Comparison of ENCODE assay signal across 19 cellular contexts in genomic region chr13:108947551-108948030, GRCh38.
DNase-seq lines count a peak whose midpoint lies in the region; ATAC-seq and TF ChIP-seq lines count a peak whose summit lies in the region.
"Had no signal": no experiment of that assay in that cellular context is flagged by ENCODE, and none has a peak within 500 bp of the region (broad histone marks: within the 10 kb centered on the region; RNA-seq: fewer than 3 reads in every experiment).

No MANE protein-coding gene starts in this region.

- peak overlapping the region; percentile 59 for H3K9ac ChIP-seq in SK-N-MC (ENCODE audit: insufficient read length)
- H3K9ac ChIP-seq: BLaER1 treated with 17β-estradiol and CSF1 and Interleukin-3, amounts not matched to agents 10 nM and 100 nM; KMS-11 had no signal

- POLR2A ChIA-PET in GM10248 (lab: Yijun Ruan, JAX), result no interaction called here

- no peaks in the 10 kb centered on the region for H3K9me3 ChIP-seq in SK-N-MC (ENCODE audit: low read depth, low read length)
- H3K9me3 ChIP-seq: BLaER1 treated with 17β-estradiol and CSF1 and Interleukin-3, amounts not matched to agents 10 nM and 100 nM; neutrophil had no signal

- H3K4me3 ChIP-seq in SK-N-MC (peak overlapping the region; percentile 30), fibroblast of the aortic adventitia (ENCODE audit: low read depth, low read length) (no peak overlapping the region)
- H3K4me3 ChIP-seq: BLaER1 treated with 17β-estradiol and CSF1 and Interleukin-3, amounts not matched to agents 10 nM and 100 nM; PC-9 had no signal

- peak; percentile 40 for DNase-seq in AG08396 (ENCODE audit: low spot score)
- no peak for DNase-seq in SK-N-MC (ENCODE audit: low read depth, low spot score)
- DNase-seq in fibroblast of the aortic adventitia (ENCODE audit: low read depth), result peak; percentile 90
- peak; percentile 84 for DNase-seq in posterior vena cava (ENCODE audit: low spot score)
- DNase-seq in NCI-H2107 treated with DMSO at 0.1 percent for 48 hours (lab: John Stamatoyannopoulos, UW; ENCODE audit: unreplicated experiment), result no peak
- no peak for DNase-seq in GM10248 (ENCODE audit: extremely low spot score)
- DNase-seq: activated B cell treated with CpG ODN at 0.5 μM for 24 hours; activated naive CD4-positive, alpha-beta T cell treated with anti-CD3 and anti-CD28 coated beads, Interleukin-2, amount 10 ng/mL, durations not matched to agents 7 days and 5 days; central memory CD4-positive, alpha-beta T cell; DND-41; NCI-H1417 treated with DMSO at 0.1 percent for 48 hours; NCI-H446; PC-9; SW 1271 had no signal

- intact Hi-C loops in posterior vena cava (cut with DNase I), result loop anchor here in 1 of 2 donors (5.0 kb wide), 1 partner anchor 1160 kb away; no protein-coding TSS in a partner anchor

- TF ChIP-seq CTCF in fibroblast of the aortic adventitia (IDR thresholded peaks at IDR 0.05; ENCODE audit: insufficient read depth, low read length), result no peak
- TF ChIP-seq CTCF in GM10248 (IDR thresholded peaks at IDR 0.05; ENCODE audit: control extremely low read depth, extremely low read depth, low read depth, missing control alignments), result no peak

- CTCF ChIA-PET in GM10248 (lab: Yijun Ruan, JAX), result no interaction called here

- H3K27ac ChIP-seq in SK-N-MC, result peak overlapping the region; percentile 90
- H3K27ac ChIP-seq: BLaER1 treated with 17β-estradiol and CSF1 and Interleukin-3, amounts not matched to agents 10 nM and 100 nM; KMS-11; neutrophil; PC-9 had no signal

- ATAC-seq in HG02571 (IDR thresholded peaks at IDR 0.05; ENCODE audit: unreplicated experiment) (no peak), GM19455 (IDR thresholded peaks at IDR 0.05; ENCODE audit: unreplicated experiment) (no peak)

- H3K36me3 ChIP-seq in SK-N-MC (ENCODE audit: insufficient read depth, low read length), result peaks cover 4% of the 10 kb centered on the region; the same call in 1 of the 2 replicates
- H3K36me3 ChIP-seq: BLaER1 treated with 17β-estradiol and CSF1 and Interleukin-3, amounts not matched to agents 10 nM and 100 nM; neutrophil had no signal

Comparison
In these comparisons a context has a peak if more than half of its experiments do, and no peak if none do; other contexts are left out.
1. DNase-seq: peak in AG08396 (single experiment), fibroblast of the aortic adventitia (single experiment) and posterior vena cava (single experiment); none in SK-N-MC (single experiment), NCI-H2107 treated with DMSO at 0.1 percent for 48 hours (single experiment) and GM10248 (single experiment).